Comparison of ENCODE assay signal across 12 cellular contexts in genomic region chr20:46544576-46544975, GRCh38. TPM values are rescaled to one million over a fixed set of nuclear protein-coding genes. Genes with fewer than 3 reads are reported as not detected.
DNase-seq lines count a peak whose midpoint lies in the region; ATAC-seq and TF ChIP-seq lines count a peak whose summit lies in the region.
"Had no signal": no experiment of that assay in that cellular context is flagged by ENCODE, and none has a peak within 500 bp of the region (broad histone marks: within the 10 kb centered on the region; RNA-seq: fewer than 3 reads in every experiment).

No MANE protein-coding gene starts in this region.

- no peaks in the 10 kb centered on the region for H3K79me2 ChIP-seq in GM23248 (ENCODE audit: insufficient read depth)

- H3K4me1 Mint-ChIP-seq in activated CD8-positive, alpha-beta T cell treated with anti-CD3 and anti-CD28 coated beads, Interleukin-2, amount 10 ng/mL, durations not matched to agents 7 days and 5 days (ENCODE audit: low read depth), result peaks cover 5% of the 10 kb centered on the region

- POLR2A ChIA-PET in activated CD8-positive, alpha-beta T cell treated with anti-CD3 and anti-CD28 coated beads, Interleukin-2, amount 10 ng/mL, durations not matched to agents 7 days and 5 days (lab: Charles Lee), result interaction anchor here (0.6 to 1.9 kb wide), 4 partner anchors 9 to 144 kb away, joined by 3 to 5 read pairs (median 4); partner anchors contain the start of gene TP53RK

- no peaks in the 10 kb centered on the region for H4K20me1 ChIP-seq in GM23248 (ENCODE audit: insufficient read depth)

- 53 to 71% methylated on average over 3 of the region's 3 CpGs for WGBS in GM23248 (ENCODE audit: low coverage in 1 of 2, low lambda C conversion rate in 2 of 2, missing lambda C conversion rate in 2 of 2), 2 experiments
- WGBS in liver, result 55% methylated on average over 3 of the region's 3 CpGs

- TF ChIP-seq RAD21 in liver (IDR thresholded peaks at IDR 0.05), result peak; percentile 62 to 69

- H3K27ac ChIP-seq in GM23248 (no peak overlapping the region), liver (ENCODE audit: low read depth in 1 of 2, low read length in 2 of 2) (no peak overlapping the region), left ventricle myocardium inferior (replicated peaks) (no peak overlapping the region)

- peak; percentile 17 for TF ChIP-seq CTCF in GM12864 (IDR thresholded peaks at IDR 0.05; ENCODE audit: low read depth, low read length, missing control alignments)
- no peak for TF ChIP-seq CTCF in liver (IDR thresholded peaks at IDR 0.05; ENCODE audit: low read depth, low read length, missing input control)
- TF ChIP-seq CTCF in left ventricle myocardium inferior (IDR thresholded peaks at IDR 0.05; ENCODE audit: borderline replicate concordance), result no peak

- H3F3A ChIP-seq in GM23248 (ENCODE audit: insufficient read depth), result no peaks in the 10 kb centered on the region

- no peaks in the 10 kb centered on the region for H3K36me3 ChIP-seq in GM23248 (ENCODE audit: low read depth)
- H3K36me3 ChIP-seq in liver (ENCODE audit: control insufficient read depth in 4 of 4, insufficient read depth in 3 of 4, low read depth in 1 of 4, low read length in 3 of 4), result no peaks in the 10 kb centered on the region
- no peaks in the 10 kb centered on the region for H3K36me3 ChIP-seq in left ventricle myocardium inferior

- H3K27ac Mint-ChIP-seq in activated CD8-positive, alpha-beta T cell treated with anti-CD3 and anti-CD28 coated beads, Interleukin-2, amount 10 ng/mL, durations not matched to agents 7 days and 5 days, result peak overlapping the region; percentile 97
- H3K27ac Mint-ChIP-seq: memory B cell, WTC11 had no signal

- no peak overlapping the region for H3K9ac ChIP-seq in GM23248
- no peak overlapping the region for H3K9ac ChIP-seq in liver (ENCODE audit: low read depth in 1 of 2, low read length in 2 of 2)

- no peaks in the 10 kb centered on the region for H3K9me2 ChIP-seq in GM23248 (ENCODE audit: insufficient read depth)

- H3K9me3 Mint-ChIP-seq in activated CD8-positive, alpha-beta T cell treated with anti-CD3 and anti-CD28 coated beads, Interleukin-2, amount 10 ng/mL, durations not matched to agents 7 days and 5 days (ENCODE audit: insufficient read depth), result no peaks in the 10 kb centered on the region
- H3K9me3 Mint-ChIP-seq: memory B cell, WTC11 had no signal

- H3K4me3 Mint-ChIP-seq in activated CD8-positive, alpha-beta T cell treated with anti-CD3 and anti-CD28 coated beads, Interleukin-2, amount 10 ng/mL, durations not matched to agents 7 days and 5 days, result peak overlapping the region; percentile 68
- H3K4me3 Mint-ChIP-seq: memory B cell, WTC11 had no signal

- DNase-seq in GM12864 (ENCODE audit: low read depth), result no peak
- peak; percentile 10 for DNase-seq in GM23248
- DNase-seq in activated CD8-positive, alpha-beta T cell treated with anti-CD3 and anti-CD28 coated beads, Interleukin-2, amount 10 ng/mL, durations not matched to agents 7 days and 5 days, result no peak
- DNase-seq in hepatic stellate cell (ENCODE audit: low spot score), result no peak
- no peak for DNase-seq in NCI-H69 (lab: John Stamatoyannopoulos, UW)
- DNase-seq in left ventricle myocardium inferior, result no peak
- DNase-seq: activated T-cell treated with anti-CD3 and anti-CD28 coated beads for 4 hours, NCI-H187 treated with DMSO at 0.1 percent for 48 hours, occipital lobe had no signal

- in situ Hi-C loops in GM23248 (cut with MboI), result no loop called here

- H2AFZ ChIP-seq in GM23248, result no peak overlapping the region

- CTCF ChIA-PET in activated CD8-positive, alpha-beta T cell treated with anti-CD3 and anti-CD28 coated beads, Interleukin-2, amount 10 ng/mL, durations not matched to agents 7 days and 5 days (lab: Charles Lee), result interaction anchor here (0.7 to 7.8 kb wide), 26 partner anchors 8 to 574 kb away, joined by 3 to 90 read pairs (median 6); partner anchors contain the start of gene TP53RK

- H3K9me3 ChIP-seq in GM23248 (ENCODE audit: low read depth), result no peaks in the 10 kb centered on the region
- H3K9me3 ChIP-seq in liver (ENCODE audit: control insufficient read depth in 4 of 4, low read length in 3 of 4), result no peaks in the 10 kb centered on the region
- no peaks in the 10 kb centered on the region for H3K9me3 ChIP-seq in left ventricle myocardium inferior (replicated peaks)

- H3K27me3 ChIP-seq in GM23248 (replicated peaks; ENCODE audit: insufficient read depth) (0 out of 2 replicates have a peak, but pooled peaks cover 8% of the 10 kb centered on the region), liver (ENCODE audit: control insufficient read depth in 4 of 4, insufficient read depth in 4 of 4, low read length in 3 of 4) (no peaks in the 10 kb centered on the region), left ventricle myocardium inferior (ENCODE audit: low read depth) (peaks cover 84% of the 10 kb centered on the region)

- no peaks in the 10 kb centered on the region for H3K36me3 Mint-ChIP-seq in activated CD8-positive, alpha-beta T cell treated with anti-CD3 and anti-CD28 coated beads, Interleukin-2, amount 10 ng/mL, durations not matched to agents 7 days and 5 days (ENCODE audit: low read depth)
- H3K36me3 Mint-ChIP-seq: memory B cell, WTC11 had no signal

- H3K4me2 ChIP-seq in GM23248 (ENCODE audit: unreplicated experiment), result no peak overlapping the region

- H3K4me1 ChIP-seq in GM23248 (ENCODE audit: insufficient read depth) (no peaks in the 10 kb centered on the region), liver (ENCODE audit: control insufficient read depth in 4 of 4, insufficient read depth in 4 of 4, low read length in 3 of 4) (no peaks in the 10 kb centered on the region), left ventricle myocardium inferior (no peaks in the 10 kb centered on the region)

- H3K27me3 Mint-ChIP-seq in activated CD8-positive, alpha-beta T cell treated with anti-CD3 and anti-CD28 coated beads, Interleukin-2, amount 10 ng/mL, durations not matched to agents 7 days and 5 days (ENCODE audit: low read depth), result peaks cover 14% of the 10 kb centered on the region

- H3K4me3 ChIP-seq in GM12864 (ENCODE audit: low read depth, low read length) (no peak overlapping the region), GM23248 (no peak overlapping the region), liver (ENCODE audit: low read depth in 1 of 3, low read length in 3 of 3) (no peak overlapping the region), left ventricle myocardium inferior (no peak overlapping the region)

- peak; percentile 16 for ATAC-seq in activated CD8-positive, alpha-beta T cell treated with anti-CD3 and anti-CD28 coated beads, Interleukin-2, amount 10 ng/mL, durations not matched to agents 7 days and 5 days
- ATAC-seq: WTC11 had no signal

- intact Hi-C loops in left ventricle myocardium inferior (cut with micrococcal nuclease), result no loop called here

TF ChIP-seq in liver, 16 proteins besides CTCF, POLR2A, EP300 and RAD21:
- TF ChIP-seq ZBTB33 (IDR thresholded peaks at IDR 0.05), result no peak
- TF ChIP-seq HNF4A (conservative IDR thresholded peaks at IDR 0.05), result peak in 1 of 2 donors; percentile 52

RNA-seq across cellular contexts. Expression of gene OCSTAMP, which starts 5.9 kb away (rescaled TPM):
- total RNA-seq in GM23248 (2014; rRNA removed; shearing (Covaris generic)), result not detected in 2 replicates
- polyA plus RNA-seq in GM23248 (2016; fragmentation: Nextera tagmentation; extraction: Ambion mirVana) (not detected in 2 replicates), liver (not detected)
- total RNA-seq in activated CD8-positive, alpha-beta T cell treated with anti-CD3 and anti-CD28 coated beads, Interleukin-2, amount 10 ng/mL, durations not matched to agents 7 days and 5 days, result not detected
- total RNA-seq in liver (not detected), left ventricle myocardium inferior (not detected)
- total RNA-seq: occipital lobe, WTC11 had no signal

RNA-seq across cellular contexts. Expression of gene ZNF334, which starts 31.2 kb away (rescaled TPM):
- 1.4 TPM in 2 replicates for total RNA-seq in GM23248 (2014; rRNA removed; shearing (Covaris generic))
- polyA plus RNA-seq in GM23248 (2016; fragmentation: Nextera tagmentation; extraction: Ambion mirVana), result 1.1 and 1.2 TPM in 2 replicates
- total RNA-seq in activated CD8-positive, alpha-beta T cell treated with anti-CD3 and anti-CD28 coated beads, Interleukin-2, amount 10 ng/mL, durations not matched to agents 7 days and 5 days, result 1 to 10 TPM; 1.1 to 1.3 TPM
- 1 to 10 TPM; 1.4 to 3.3 TPM for total RNA-seq in liver
- polyA plus RNA-seq in liver, result 1 to 10 TPM in 1 of 2 donors, under 1 TPM in 1; 0.65 to 1.0 TPM
- total RNA-seq in left ventricle myocardium inferior, result 0.71 TPM
